14 cellular contexts compared by ENCODE assay signal in genomic region chr4:80705311-80705710, GRCh38.
DNase-seq lines count a peak whose midpoint lies in the region; ATAC-seq and TF ChIP-seq lines count a peak whose summit lies in the region.
"Had no signal": no experiment of that assay in that cellular context is flagged by ENCODE, and none has a peak within 500 bp of the region (broad histone marks: within the 10 kb centered on the region; RNA-seq: fewer than 3 reads in every experiment).

No MANE protein-coding gene starts in this region.

- H3K27ac Mint-ChIP-seq in endodermal cell, result no peak overlapping the region
- no peak overlapping the region for H3K27ac Mint-ChIP-seq in natural killer cell treated with Interleukin-12 subunit alpha and Interleukin-12 subunit beta and Interleukin-15 and Interleukin-18, amount 100 ng/mL, for 72 hours
- H3K27ac Mint-ChIP-seq: CD4-positive, alpha-beta memory T cell had no signal

- peak; percentile 1 for DNase-seq in EL
- DNase-seq in adipocyte (ENCODE audit: low read depth), result peak; percentile 46
- no peak for DNase-seq in endodermal cell
- no peak for DNase-seq in OCI-M2 (lab: John Stamatoyannopoulos, UW; ENCODE audit: unreplicated experiment)
- no peak for DNase-seq in DMS 273 treated with DMSO at 0.1 percent for 48 hours (lab: John Stamatoyannopoulos, UW)
- DNase-seq in natural killer cell treated with Interleukin-12 subunit alpha and Interleukin-12 subunit beta and Interleukin-15 and Interleukin-18, amount 100 ng/mL, for 72 hours (ENCODE audit: low spot score), result no peak
- no peak for DNase-seq in transverse colon
- DNase-seq: BE2C; CD4-positive, alpha-beta memory T cell; DMS153; DMS79 treated with DMSO at 0.1 percent for 48 hours; GF-D8 had no signal

- no peak for TF ChIP-seq POLR2A in transverse colon (IDR thresholded peaks at IDR 0.05)

- TF ChIP-seq EP300 in transverse colon (IDR thresholded peaks at IDR 0.05; ENCODE audit: low read depth), result no peak

- no peaks in the 10 kb centered on the region for H3K36me3 Mint-ChIP-seq in endodermal cell (ENCODE audit: low read depth)
- no peaks in the 10 kb centered on the region for H3K36me3 Mint-ChIP-seq in natural killer cell treated with Interleukin-12 subunit alpha and Interleukin-12 subunit beta and Interleukin-15 and Interleukin-18, amount 100 ng/mL, for 72 hours
- H3K36me3 Mint-ChIP-seq: CD4-positive, alpha-beta memory T cell had no signal

- H3K4me3 ChIP-seq in adipocyte (ENCODE audit: low read length), result no peak overlapping the region
- peak overlapping the region; percentile 16 for H3K4me3 ChIP-seq in endodermal cell (ENCODE audit: low read length)
- H3K4me3 ChIP-seq in transverse colon, result no peak overlapping the region

- H3K4me1 Mint-ChIP-seq in endodermal cell, result peaks cover 41% of the 10 kb centered on the region
- no peaks in the 10 kb centered on the region for H3K4me1 Mint-ChIP-seq in natural killer cell treated with Interleukin-12 subunit alpha and Interleukin-12 subunit beta and Interleukin-15 and Interleukin-18, amount 100 ng/mL, for 72 hours (ENCODE audit: low read depth in 2 of 2)

- ATAC-seq in natural killer cell treated with Interleukin-12 subunit alpha and Interleukin-12 subunit beta and Interleukin-15 and Interleukin-18, amount 100 ng/mL, for 72 hours, result no peak
- ATAC-seq: HCT116 had no signal

- no peak overlapping the region for H3K9ac ChIP-seq in adipocyte (ENCODE audit: low read length)
- no peak overlapping the region for H3K9ac ChIP-seq in endodermal cell (ENCODE audit: extremely low read depth, low read length, poor library complexity, severe bottlenecking)

- H3K4me3 Mint-ChIP-seq in endodermal cell, result no peak overlapping the region
- H3K4me3 Mint-ChIP-seq in natural killer cell treated with Interleukin-12 subunit alpha and Interleukin-12 subunit beta and Interleukin-15 and Interleukin-18, amount 100 ng/mL, for 72 hours, result no peak overlapping the region
- H3K4me3 Mint-ChIP-seq: CD4-positive, alpha-beta memory T cell had no signal

- H3K9me3 ChIP-seq in adipocyte (ENCODE audit: control insufficient read depth, low read length) (no peaks in the 10 kb centered on the region), endodermal cell (ENCODE audit: control insufficient read depth, low read length) (no peaks in the 10 kb centered on the region), transverse colon (no peaks in the 10 kb centered on the region)
- H3K9me3 ChIP-seq: BE2C had no signal

- intact Hi-C loops in transverse colon (cut with DNase I; ENCODE audit: low total_unique reads), result no loop called here

- no peaks in the 10 kb centered on the region for H3K9me3 Mint-ChIP-seq in endodermal cell
- H3K9me3 Mint-ChIP-seq in natural killer cell treated with Interleukin-12 subunit alpha and Interleukin-12 subunit beta and Interleukin-15 and Interleukin-18, amount 100 ng/mL, for 72 hours, result no peaks in the 10 kb centered on the region

- H3K27ac ChIP-seq in endodermal cell (ENCODE audit: low read depth, low read length) (no peak overlapping the region), transverse colon (no peak overlapping the region)
- H3K27ac ChIP-seq: C4-2B had no signal

- TF ChIP-seq CTCF in endodermal cell (conservative IDR thresholded peaks at IDR 0.05), result no peak
- TF ChIP-seq CTCF in transverse colon (IDR thresholded peaks at IDR 0.05), result no peak

- no peaks in the 10 kb centered on the region for H3K36me3 ChIP-seq in adipocyte (ENCODE audit: control insufficient read depth, insufficient read depth, low read length, severe bottlenecking)
- no peaks in the 10 kb centered on the region for H3K36me3 ChIP-seq in endodermal cell (ENCODE audit: control insufficient read depth, insufficient read depth, low read length)
- no peaks in the 10 kb centered on the region for H3K36me3 ChIP-seq in transverse colon
- H3K36me3 ChIP-seq: BE2C had no signal

- H3K27me3 ChIP-seq in adipocyte (replicated peaks; ENCODE audit: control insufficient read depth, insufficient read depth, low read length), result no peaks in the 10 kb centered on the region
- no peaks in the 10 kb centered on the region for H3K27me3 ChIP-seq in endodermal cell (ENCODE audit: control insufficient read depth, insufficient read depth, low read length, poor library complexity, severe bottlenecking)
- no peaks in the 10 kb centered on the region for H3K27me3 ChIP-seq in transverse colon
- H3K27me3 ChIP-seq: BE2C had no signal

- in situ Hi-C loops in transverse colon (cut with MboI; ENCODE audit: low pct_ligation_motif_present in 1 of 4, low pct_unique_long_range_greater_than_20kb in 1 of 4, low sequenced_read_pairs in 3 of 4), result no loop called here

- H3K27me3 Mint-ChIP-seq in endodermal cell (ENCODE audit: insufficient read depth), result no peaks in the 10 kb centered on the region
- H3K27me3 Mint-ChIP-seq in natural killer cell treated with Interleukin-12 subunit alpha and Interleukin-12 subunit beta and Interleukin-15 and Interleukin-18, amount 100 ng/mL, for 72 hours, result peaks cover 2 to 5% of the 10 kb centered on the region in 2 donors
- H3K27me3 Mint-ChIP-seq: CD4-positive, alpha-beta memory T cell had no signal

- WGBS in endodermal cell (ENCODE audit: insufficient coverage in 1 of 2, insufficient read length in 1 of 2), 2 experiments, result 64 to 81% methylated on average over 3 of the region's 3 CpGs
- WGBS in transverse colon (ENCODE audit: low coverage in 1 of 2), 2 donors, result 43 to 57% methylated on average over 3 of the region's 3 CpGs

- H3K4me1 ChIP-seq in adipocyte (ENCODE audit: control insufficient read depth, insufficient read depth, low read length) (no peaks in the 10 kb centered on the region), endodermal cell (ENCODE audit: control insufficient read depth, insufficient read depth, low read length) (peaks cover 28% of the 10 kb centered on the region), transverse colon (no peaks in the 10 kb centered on the region)
- H3K4me1 ChIP-seq: BE2C had no signal

Comparison
In these comparisons a context has a peak if more than half of its experiments do, and no peak if none do; other contexts are left out.
1. DNase-seq: peak in EL (single experiment) and adipocyte (single experiment); none in endodermal cell (single experiment), OCI-M2 (single experiment), DMS 273 treated with DMSO at 0.1 percent for 48 hours (single experiment), natural killer cell treated with Interleukin-12 subunit alpha and Interleukin-12 subunit beta and Interleukin-15 and Interleukin-18, amount 100 ng/mL, for 72 hours (single experiment) and transverse colon (single experiment).